Comparison of ENCODE assay signal across 20 cellular contexts in genomic region chr5:17292434-17293015, GRCh38.
A peak's percentile ranks its signal among the peaks of the same experiment; 100 is the strongest.
DNase-seq lines count a peak whose midpoint lies in the region; ATAC-seq, FAIRE-seq and TF ChIP-seq lines count a peak whose summit lies in the region.
"Had no signal": no experiment of that assay in that cellular context is flagged by ENCODE, and none has a peak within 500 bp of the region (broad histone marks: within the 10 kb centered on the region; RNA-seq: fewer than 3 reads in every experiment).

No MANE protein-coding gene starts in this region.

- H3K9ac ChIP-seq in Karpas-422 (ENCODE audit: low read length) (no peak overlapping the region), H1 (replicated peaks in 1 of 4; ENCODE audit: extremely low read depth in 1 of 4, low read depth in 3 of 4, low read length in 3 of 4) (no peak overlapping the region)
- H3K9ac ChIP-seq: BLaER1 had no signal

- H2BK20ac ChIP-seq in H1 (ENCODE audit: low read length) = no peak overlapping the region

- CTCF ChIA-PET in H1 (lab: Charles Lee; ENCODE audit: partially characterized antibody) = interaction anchor here (0.9 kb wide), 1 partner anchor 21 kb away, joined by 3 read pairs; no protein-coding TSS in a partner anchor

- H2AK5ac ChIP-seq in H1 (ENCODE audit: low read depth, low read length) = no peak overlapping the region

- no peak for TF ChIP-seq EP300 in H1 (IDR thresholded peaks at IDR 0.05; ENCODE audit: borderline replicate concordance in 1 of 2, low read depth in 2 of 2, low read length in 2 of 2)

- H3K27ac ChIP-seq in Karpas-422 (ENCODE audit: low read length) (no peak overlapping the region), H1 (ENCODE audit: low read depth, low read length) (no peak overlapping the region)
- H3K27ac ChIP-seq: 22Rv1, BLaER1, C4-2B had no signal

- H3K4me1 ChIP-seq in Karpas-422 (ENCODE audit: low read length) (peaks cover 7% of the 10 kb centered on the region), H1 (replicated peaks in 1 of 4; ENCODE audit: control insufficient read depth in 3 of 4, insufficient read depth in 4 of 4, low read length in 3 of 4) (no peaks in the 10 kb centered on the region)

- H3K9me2 ChIP-seq in Karpas-422 (replicated peaks; ENCODE audit: insufficient read depth, low read length) = no peaks in the 10 kb centered on the region

- no peak overlapping the region for H4K8ac ChIP-seq in H1 (ENCODE audit: extremely low read depth, insufficient read depth, low read length)

- TF ChIP-seq CTCF in H1 (IDR thresholded peaks at IDR 0.05; ENCODE audit: control extremely low read depth in 1 of 3, insufficient read depth in 1 of 3, low read depth in 1 of 3, low read length in 3 of 3) = no peak

- TF ChIP-seq RAD21 in H1 (IDR thresholded peaks at IDR 0.05 in 1 of 2, conservative IDR thresholded peaks at IDR 0.05 in 1 of 2; ENCODE audit: low read depth in 2 of 2, low read length in 2 of 2) = no peak

- no peak overlapping the region for H2BK15ac ChIP-seq in H1 (ENCODE audit: low read length)

- H3K23ac ChIP-seq in H1 (ENCODE audit: insufficient read length) = no peak overlapping the region

- no peak overlapping the region for H3K56ac ChIP-seq in H1 (replicated peaks; ENCODE audit: insufficient read length, low read depth, low read length)

- no peak for TF ChIP-seq POLR2A in H1 (IDR thresholded peaks at IDR 0.05; ENCODE audit: control extremely low read depth in 1 of 2, low read depth in 2 of 2, low read length in 2 of 2)
- TF ChIP-seq POLR2A in GM12892 (IDR thresholded peaks at IDR 0.05; ENCODE audit: low read depth, low read length) = no peak

- H2AFZ ChIP-seq in Karpas-422 (ENCODE audit: low read length) (no peak overlapping the region), H1 (ENCODE audit: low read length) (peak overlapping the region; percentile 68; the same call in 1 of the 2 replicates)

- H3K4me2 ChIP-seq in Karpas-422 (ENCODE audit: low read depth, low read length, poor library complexity, severe bottlenecking) = no peak overlapping the region
- H3K4me2 ChIP-seq in H1 (ENCODE audit: insufficient read depth in 1 of 2, low read depth in 2 of 2, low read length in 2 of 2) = no peak overlapping the region
- H3K4me2 ChIP-seq: BLaER1 had no signal

- DNase-seq in Karpas-422 = peak; percentile 60
- DNase-seq in H1 (ENCODE audit: low read depth in 1 of 2, low spot score in 2 of 2) = peak in 1 of 2 experiments; percentile 35
- no peak for DNase-seq in ecto neural progenitor cell (ENCODE audit: low spot score)
- DNase-seq in NCI-H446 (lab: John Stamatoyannopoulos, UW) = no peak
- no peak for DNase-seq in GM12892 (ENCODE audit: insufficient read length)
- DNase-seq: Caco-2; CD4-positive, CD25-positive, alpha-beta regulatory T cell; CD8-positive, alpha-beta T cell; DMS153; DND-41; H9 had no signal

- H3K14ac ChIP-seq in H1 (ENCODE audit: insufficient read length) = no peak overlapping the region

- peak; percentile 57 for ATAC-seq in GM18868 (IDR thresholded peaks at IDR 0.05; ENCODE audit: unreplicated experiment)
- ATAC-seq: CD8-positive, alpha-beta T cell; GM12878; HCT116 had no signal

- H4K20me1 ChIP-seq in Karpas-422 (ENCODE audit: insufficient read depth, low read depth, low read length) (no peaks in the 10 kb centered on the region), H1 (replicated peaks in 1 of 2; ENCODE audit: control insufficient read depth in 1 of 2, insufficient read depth in 2 of 2, low read length in 2 of 2) (no peaks in the 10 kb centered on the region)
- H4K20me1 ChIP-seq: BLaER1 had no signal

- H3K36me3 ChIP-seq in Karpas-422 (ENCODE audit: insufficient read depth, low read length) = no peaks in the 10 kb centered on the region
- no peaks in the 10 kb centered on the region for H3K36me3 ChIP-seq in H1 (ENCODE audit: control insufficient read depth in 2 of 4, insufficient read depth in 4 of 4, low read length in 3 of 4)
- H3K36me3 ChIP-seq: BLaER1 had no signal

- H2BK5ac ChIP-seq in H1 (ENCODE audit: low read depth, low read length) = no peak overlapping the region

- no peak overlapping the region for H2BK12ac ChIP-seq in H1 (ENCODE audit: low read depth, low read length)

- no peak for FAIRE-seq in H1 (lab: Jason Lieb, UNC)
- no peak for FAIRE-seq in GM12892 (lab: Jason Lieb, UNC)
- FAIRE-seq: A204.1, G401.6, GM12878, GM18507 had no signal

- no peaks in the 10 kb centered on the region for H3K79me1 ChIP-seq in H1 (ENCODE audit: low read depth, low read length)

- H3K9me3 ChIP-seq in Karpas-422 (ENCODE audit: low read length) = no peaks in the 10 kb centered on the region
- no peaks in the 10 kb centered on the region; a peak in 1 of 4 replicates for H3K9me3 ChIP-seq in H1 (ENCODE audit: insufficient read depth in 2 of 2, low read depth in 1 of 2, low read length in 1 of 2)

- no peak overlapping the region for H3K4ac ChIP-seq in H1 (replicated peaks; ENCODE audit: insufficient read length, low read depth, low read length)

- no peak overlapping the region for H3K4me3 ChIP-seq in Karpas-422 (ENCODE audit: low read length)
- H3K4me3 ChIP-seq in H1 (ENCODE audit: extremely low read depth in 1 of 4, insufficient read depth in 2 of 4, low read depth in 3 of 4, low read length in 4 of 4) = no peak overlapping the region
- H3K4me3 ChIP-seq: BLaER1, GM12878 had no signal

- no peak overlapping the region for H4K5ac ChIP-seq in H1 (ENCODE audit: insufficient read length, low read depth, low read length)

- no peaks in the 10 kb centered on the region for H3K79me2 ChIP-seq in Karpas-422 (ENCODE audit: low read length)
- no peaks in the 10 kb centered on the region for H3K79me2 ChIP-seq in H1 (ENCODE audit: control insufficient read depth in 1 of 2, insufficient read depth in 2 of 2, low read length in 2 of 2)

- H3K27me3 ChIP-seq in Karpas-422 (ENCODE audit: low read length) (no peaks in the 10 kb centered on the region), H1 (replicated peaks in 1 of 4; ENCODE audit: control insufficient read depth in 3 of 4, extremely low read depth in 1 of 4, insufficient read depth in 3 of 4, low read length in 3 of 4) (no peaks in the 10 kb centered on the region)
- H3K27me3 ChIP-seq: BLaER1 had no signal

- H2BK120ac ChIP-seq in H1 (replicated peaks; ENCODE audit: low read depth, low read length) = no peak overlapping the region

- H3K23me2 ChIP-seq in H1 (ENCODE audit: low read depth, low read length) = no peaks in the 10 kb centered on the region; the same call in 1 of the 2 replicates

- 89% methylated on average over 12 of the region's 12 CpGs; no CpG with 5 or more reads in 1 of the 2 experiments for WGBS in H1 (ENCODE audit: extremely low coverage in 1 of 2, insufficient coverage in 1 of 2, insufficient read length in 1 of 2, insufficient replicate concordance in 2 of 2, low coverage in 1 of 2, low lambda C conversion rate in 2 of 2, missing lambda C conversion rate in 1 of 2), 2 experiments

- H4K91ac ChIP-seq in H1 (replicated peaks; ENCODE audit: insufficient read length, low read length) = no peak overlapping the region

- no peak overlapping the region for H3K18ac ChIP-seq in H1 (ENCODE audit: extremely low read depth, low read length)

- POLR2A ChIA-PET in H1 (lab: Charles Lee; ENCODE audit: partially characterized antibody) = interaction anchor here (0.9 kb wide), 1 partner anchor 7 kb away, joined by 3 read pairs; no protein-coding TSS in a partner anchor

TF ChIP-seq in H1, 55 proteins besides CTCF, POLR2A, EP300 and RAD21:
- TF ChIP-seq NANOG (IDR thresholded peaks at IDR 0.05; ENCODE audit: insufficient read depth, low read depth, low read length, poor library complexity, severe bottlenecking) (no peak), RFX5 (IDR thresholded peaks at IDR 0.05; ENCODE audit: borderline replicate concordance, low read depth, low read length) (no peak), SIN3A (conservative IDR thresholded peaks at IDR 0.05 in 1 of 2, IDR thresholded peaks at IDR 0.05 in 1 of 2; ENCODE audit: low read depth in 1 of 2, low read length in 2 of 2) (no peak), TEAD4 (IDR thresholded peaks at IDR 0.05; ENCODE audit: low read depth, low read length) (no peak), KDM4A (IDR thresholded peaks at IDR 0.05; ENCODE audit: low read depth, low read length, severe bottlenecking) (no peak), GTF2F1 (IDR thresholded peaks at IDR 0.05; ENCODE audit: borderline replicate concordance, low read depth, low read length) (no peak), RNF2 (IDR thresholded peaks at IDR 0.05; ENCODE audit: borderline replicate concordance, low read depth, low read length, missing control alignments, poor library complexity, severe bottlenecking) (no peak), HDAC6 (IDR thresholded peaks at IDR 0.05; ENCODE audit: low read depth, low read length) (no peak), CHD2 (IDR thresholded peaks at IDR 0.05; ENCODE audit: low read length) (no peak), ASH2L (IDR thresholded peaks at IDR 0.05; ENCODE audit: low read length) (no peak), SIRT6 (IDR thresholded peaks at IDR 0.05; ENCODE audit: low read length) (no peak), GABPA (IDR thresholded peaks at IDR 0.05; ENCODE audit: borderline replicate concordance, insufficient read depth, low read length) (no peak), HDAC2 (IDR thresholded peaks at IDR 0.05; ENCODE audit: borderline replicate concordance in 1 of 2, low read depth in 2 of 2, low read length in 2 of 2) (no peak), JUND (IDR thresholded peaks at IDR 0.05; ENCODE audit: low read length) (no peak), MAFK (IDR thresholded peaks at IDR 0.05; ENCODE audit: low read depth, low read length) (no peak), YY1 (IDR thresholded peaks at IDR 0.05; ENCODE audit: low read depth, low read length) (no peak), FOSL1 (IDR thresholded peaks at IDR 0.05; ENCODE audit: insufficient read depth, low read depth, low read length) (no peak), NRF1 (IDR thresholded peaks at IDR 0.05; ENCODE audit: low read depth, low read length) (no peak), EGR1 (IDR thresholded peaks at IDR 0.05; ENCODE audit: borderline replicate concordance, low read depth, low read length) (no peak)
